ENCODE assay signal across 12 cellular contexts in genomic region chr12:69897744-69898143, GRCh38.
DNase-seq lines count a peak whose midpoint lies in the region; ATAC-seq, FAIRE-seq and TF ChIP-seq lines count a peak whose summit lies in the region.
"Had no signal": no experiment of that assay in that cellular context is flagged by ENCODE, and none has a peak within 500 bp of the region (broad histone marks: within the 10 kb centered on the region; RNA-seq: fewer than 3 reads in every experiment).

No MANE protein-coding gene starts in this region.

- no peak for ATAC-seq in GM21723 (IDR thresholded peaks at IDR 0.05; ENCODE audit: unreplicated experiment)
- ATAC-seq: T-cell had no signal

- H3K23ac ChIP-seq in mesenchymal stem cell (ENCODE audit: low read length in 2 of 2): no peak overlapping the region

- H4K8ac ChIP-seq in mesenchymal stem cell (ENCODE audit: low read length): no peak overlapping the region

- H3K18ac ChIP-seq in mesenchymal stem cell (ENCODE audit: low read depth in 1 of 2, low read length in 2 of 2): no peak overlapping the region

- peaks cover 6% of the 10 kb centered on the region for H3K4me1 Mint-ChIP-seq in CD14-positive monocyte
- H3K4me1 Mint-ChIP-seq: CD4-positive, CD25-positive, alpha-beta regulatory T cell; T-cell had no signal

- peaks cover 0 to 5% (median 0%) of the 10 kb centered on the region in 3 donors for H3K27me3 Mint-ChIP-seq in CD14-positive monocyte (ENCODE audit: low read depth in 3 of 3)

- no peaks in the 10 kb centered on the region for H3K9me3 Mint-ChIP-seq in CD14-positive monocyte
- H3K9me3 Mint-ChIP-seq: CD4-positive, CD25-positive, alpha-beta regulatory T cell; T-cell had no signal

- POLR2A ChIA-PET in GM10248 (lab: Yijun Ruan, JAX): no interaction called here

- no peak overlapping the region for H2AK5ac ChIP-seq in mesenchymal stem cell (ENCODE audit: low read length, severe bottlenecking)

- H4K91ac ChIP-seq in mesenchymal stem cell (ENCODE audit: low read length): no peak overlapping the region

- peaks cover 9% of the 10 kb centered on the region for H3K4me1 ChIP-seq in mesenchymal stem cell (ENCODE audit: control insufficient read depth, insufficient read depth, low read depth, low read length)

- intact Hi-C loops in CD14-positive monocyte (cut with micrococcal nuclease): no loop called here

- no peaks in the 10 kb centered on the region for H3K79me1 ChIP-seq in mesenchymal stem cell (replicated peaks; ENCODE audit: low read length, poor library complexity, severe bottlenecking)

- no peak overlapping the region for H2BK15ac ChIP-seq in mesenchymal stem cell (ENCODE audit: low read depth, poor library complexity, severe bottlenecking)

- H3K4me2 ChIP-seq in mesenchymal stem cell (ENCODE audit: low read length, poor library complexity, severe bottlenecking): no peak overlapping the region

- H3K9me3 ChIP-seq in mesenchymal stem cell (ENCODE audit: control insufficient read depth, low read length): no peaks in the 10 kb centered on the region

- 32% methylated on average over 1 of the region's 1 CpG for WGBS in mesenchymal stem cell

- no peak overlapping the region for H2BK12ac ChIP-seq in mesenchymal stem cell (ENCODE audit: low read length in 2 of 2)

- peaks cover 0 to 5% of the 10 kb centered on the region in 2 experiments for H3K27me3 ChIP-seq in mesenchymal stem cell (ENCODE audit: control insufficient read depth in 1 of 2, insufficient read depth in 1 of 2, low read length in 2 of 2)

- no peak overlapping the region for H3K4ac ChIP-seq in mesenchymal stem cell (ENCODE audit: low read depth in 1 of 2, low read length in 2 of 2)

- DNase-seq in AG09309 (ENCODE audit: low read depth) (peak; percentile 58), M059J (ENCODE audit: low read depth) (peak; percentile 73), mesenchymal stem cell (peak; percentile 80), mucosa of gallbladder (ENCODE audit: low spot score) (no peak), GM10248 (ENCODE audit: extremely low spot score) (no peak), CD14-positive monocyte (ENCODE audit: low spot score) (no peak)
- DNase-seq: activated naive CD4-positive, alpha-beta T cell; CD4-positive, CD25-positive, alpha-beta regulatory T cell; stimulated activated CD4-positive, alpha-beta T cell treated with anti-CD3 and anti-CD28 coated beads, Interleukin-4, amount 100 ng/mL, for 4 hours; T-cell had no signal

- H3K27ac Mint-ChIP-seq in CD14-positive monocyte: no peak overlapping the region
- H3K27ac Mint-ChIP-seq: CD4-positive, CD25-positive, alpha-beta regulatory T cell; T-cell had no signal

- FAIRE-seq in endometrium (lab: Jason Lieb, UNC): peak; percentile 31

- H2BK120ac ChIP-seq in mesenchymal stem cell (ENCODE audit: low read depth, low read length): no peak overlapping the region

- peak overlapping the region; percentile 98 for H3K27ac ChIP-seq in mesenchymal stem cell (ENCODE audit: low read length, poor library complexity, severe bottlenecking)

- peak overlapping the region in 1 of 2 donors; percentile 41 for H3K4me3 Mint-ChIP-seq in CD14-positive monocyte
- H3K4me3 Mint-ChIP-seq: CD4-positive, CD25-positive, alpha-beta regulatory T cell; T-cell had no signal

- peak overlapping the region; percentile 69 for H2BK5ac ChIP-seq in mesenchymal stem cell (ENCODE audit: low read depth, low read length, poor library complexity, severe bottlenecking)

- H3K9ac ChIP-seq in mesenchymal stem cell (ENCODE audit: low read length): no peak overlapping the region

- no peak overlapping the region for H3K4me3 ChIP-seq in AG09309 (ENCODE audit: control insufficient read depth, low read depth, low read length)
- H3K4me3 ChIP-seq in mesenchymal stem cell (ENCODE audit: insufficient read depth in 1 of 2, low read depth in 1 of 2, low read length in 2 of 2): no peak overlapping the region

- CTCF ChIA-PET in GM10248 (lab: Yijun Ruan, JAX): interaction anchor here (1.0 to 4.2 kb wide), 5 partner anchors 18 to 823 kb away, joined by 4 to 24 read pairs (median 5); no protein-coding TSS in a partner anchor

- H2AFZ ChIP-seq in mesenchymal stem cell (ENCODE audit: low read depth, low read length): no peak overlapping the region

- TF ChIP-seq CTCF in AG09309 (IDR thresholded peaks at IDR 0.05; ENCODE audit: control insufficient read depth, insufficient read depth, low read depth, low read length, missing control alignments): no peak
- no peak for TF ChIP-seq CTCF in GM10248 (IDR thresholded peaks at IDR 0.05; ENCODE audit: control extremely low read depth, extremely low read depth, low read depth, missing control alignments)
- TF ChIP-seq CTCF in CD14-positive monocyte (IDR thresholded peaks at IDR 0.05): no peak

- H3K14ac ChIP-seq in mesenchymal stem cell (ENCODE audit: low read length in 2 of 2): peak overlapping the region in 1 of 2 experiments; percentile 3

- H3K36me3 ChIP-seq in mesenchymal stem cell (ENCODE audit: control insufficient read depth in 1 of 2, insufficient read depth in 2 of 2, low read depth in 1 of 2, low read length in 2 of 2): no peaks in the 10 kb centered on the region

- no peaks in the 10 kb centered on the region for H3K36me3 Mint-ChIP-seq in CD14-positive monocyte
- H3K36me3 Mint-ChIP-seq: CD4-positive, CD25-positive, alpha-beta regulatory T cell; T-cell had no signal

Comparison
In these comparisons a context has a peak if more than half of its experiments do, and no peak if none do; other contexts are left out.
1. DNase-seq: peak in AG09309 (single experiment), M059J (single experiment) and mesenchymal stem cell (single experiment); none in mucosa of gallbladder (single experiment), GM10248 (single experiment) and CD14-positive monocyte (single experiment).